Comparison of ENCODE assay signal across 2 cellular contexts in the genomic region with DNA sequence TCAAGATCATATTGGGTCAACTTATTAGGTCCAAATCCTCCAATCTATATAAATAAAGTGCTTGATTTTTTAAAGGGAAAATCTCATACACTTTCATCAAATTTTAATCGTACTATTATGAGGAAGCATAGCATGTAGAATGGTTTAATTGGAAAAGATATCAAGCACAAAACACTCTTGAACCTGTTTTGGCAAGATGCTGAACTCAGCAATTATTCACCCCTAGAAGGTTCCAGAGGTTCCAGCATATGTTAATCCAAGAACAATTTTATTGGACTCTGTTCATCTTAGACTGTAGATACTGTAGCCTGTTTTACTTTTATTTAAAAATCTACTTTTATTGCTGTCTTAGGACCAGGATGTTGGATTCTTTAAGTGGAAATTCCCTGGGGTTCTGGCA.
TF ChIP-seq lines count a peak whose summit lies in the region.

No MANE protein-coding gene starts in this region.

TF ChIP-seq in HCT116, 20 proteins besides CTCF, POLR2A, EP300 and RAD21 (continued from another document):
- TF ChIP-seq ZBTB33 (IDR thresholded peaks at IDR 0.05; ENCODE audit: extremely low read depth, insufficient replicate concordance, low read length), result no peak
- no peak for TF ChIP-seq SP1 (IDR thresholded peaks at IDR 0.05; ENCODE audit: low read depth)
- no peak for TF ChIP-seq TCF7L2 (IDR thresholded peaks at IDR 0.05; ENCODE audit: borderline replicate concordance, extremely low read depth, insufficient read depth, insufficient read length)

TF ChIP-seq in K562, 482 proteins besides CTCF, POLR2A, EP300 and RAD21 (continued from another document):
- no peak for TF ChIP-seq E2F8 (IDR thresholded peaks at IDR 0.05; ENCODE audit: low read depth, partially characterized antibody)
- no peak for TF ChIP-seq GATA2 (CRISPR knock-in tag; IDR thresholded peaks at IDR 0.05)
- TF ChIP-seq MAFK (IDR thresholded peaks at IDR 0.05; ENCODE audit: low read length), result peak; percentile 52; the same call in 1 of the 2 replicates
- TF ChIP-seq, protein P1, sequence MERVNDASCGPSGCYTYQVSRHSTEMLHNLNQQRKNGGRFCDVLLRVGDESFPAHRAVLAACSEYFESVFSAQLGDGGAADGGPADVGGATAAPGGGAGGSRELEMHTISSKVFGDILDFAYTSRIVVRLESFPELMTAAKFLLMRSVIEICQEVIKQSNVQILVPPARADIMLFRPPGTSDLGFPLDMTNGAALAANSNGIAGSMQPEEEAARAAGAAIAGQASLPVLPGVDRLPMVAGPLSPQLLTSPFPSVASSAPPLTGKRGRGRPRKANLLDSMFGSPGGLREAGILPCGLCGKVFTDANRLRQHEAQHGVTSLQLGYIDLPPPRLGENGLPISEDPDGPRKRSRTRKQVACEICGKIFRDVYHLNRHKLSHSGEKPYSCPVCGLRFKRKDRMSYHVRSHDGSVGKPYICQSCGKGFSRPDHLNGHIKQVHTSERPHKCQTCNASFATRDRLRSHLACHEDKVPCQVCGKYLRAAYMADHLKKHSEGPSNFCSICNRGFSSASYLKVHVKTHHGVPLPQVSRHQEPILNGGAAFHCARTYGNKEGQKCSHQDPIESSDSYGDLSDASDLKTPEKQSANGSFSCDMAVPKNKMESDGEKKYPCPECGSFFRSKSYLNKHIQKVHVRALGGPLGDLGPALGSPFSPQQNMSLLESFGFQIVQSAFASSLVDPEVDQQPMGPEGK (CRISPR knock-in tag; IDR thresholded peaks at IDR 0.05; ENCODE audit: borderline replicate concordance), result no peak
- TF ChIP-seq, protein P2, sequence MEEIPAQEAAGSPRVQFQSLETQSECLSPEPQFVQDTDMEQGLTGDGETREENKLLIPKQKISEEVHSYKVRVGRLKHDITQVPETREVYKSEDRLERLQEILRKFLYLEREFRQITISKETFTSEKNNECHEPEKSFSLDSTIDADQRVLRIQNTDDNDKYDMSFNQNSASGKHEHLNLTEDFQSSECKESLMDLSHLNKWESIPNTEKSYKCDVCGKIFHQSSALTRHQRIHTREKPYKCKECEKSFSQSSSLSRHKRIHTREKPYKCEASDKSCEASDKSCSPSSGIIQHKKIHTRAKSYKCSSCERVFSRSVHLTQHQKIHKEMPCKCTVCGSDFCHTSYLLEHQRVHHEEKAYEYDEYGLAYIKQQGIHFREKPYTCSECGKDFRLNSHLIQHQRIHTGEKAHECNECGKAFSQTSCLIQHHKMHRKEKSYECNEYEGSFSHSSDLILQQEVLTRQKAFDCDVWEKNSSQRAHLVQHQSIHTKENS (CRISPR knock-in tag; IDR thresholded peaks at IDR 0.05), result no peak
- TF ChIP-seq ZNF445 (CRISPR knock-in tag; IDR thresholded peaks at IDR 0.05; ENCODE audit: low read depth), result no peak
- no peak for TF ChIP-seq NFIX (CRISPR knock-in tag; IDR thresholded peaks at IDR 0.05; ENCODE audit: low read depth)
- no peak for TF ChIP-seq ZSCAN29 (IDR thresholded peaks at IDR 0.05)
- no peak for TF ChIP-seq PCBP2 (IDR thresholded peaks at IDR 0.05; ENCODE audit: low read depth, low read length, poor library complexity, severe bottlenecking)
- TF ChIP-seq ARID2 (IDR thresholded peaks at IDR 0.05), result no peak
- no peak for TF ChIP-seq HSF4 (CRISPR knock-in tag; IDR thresholded peaks at IDR 0.05; ENCODE audit: borderline replicate concordance)
- no peak for TF ChIP-seq AFF4 (CRISPR knock-in tag; IDR thresholded peaks at IDR 0.05)
- no peak for TF ChIP-seq TRIM24 (IDR thresholded peaks at IDR 0.05)
- TF ChIP-seq, protein P3, sequence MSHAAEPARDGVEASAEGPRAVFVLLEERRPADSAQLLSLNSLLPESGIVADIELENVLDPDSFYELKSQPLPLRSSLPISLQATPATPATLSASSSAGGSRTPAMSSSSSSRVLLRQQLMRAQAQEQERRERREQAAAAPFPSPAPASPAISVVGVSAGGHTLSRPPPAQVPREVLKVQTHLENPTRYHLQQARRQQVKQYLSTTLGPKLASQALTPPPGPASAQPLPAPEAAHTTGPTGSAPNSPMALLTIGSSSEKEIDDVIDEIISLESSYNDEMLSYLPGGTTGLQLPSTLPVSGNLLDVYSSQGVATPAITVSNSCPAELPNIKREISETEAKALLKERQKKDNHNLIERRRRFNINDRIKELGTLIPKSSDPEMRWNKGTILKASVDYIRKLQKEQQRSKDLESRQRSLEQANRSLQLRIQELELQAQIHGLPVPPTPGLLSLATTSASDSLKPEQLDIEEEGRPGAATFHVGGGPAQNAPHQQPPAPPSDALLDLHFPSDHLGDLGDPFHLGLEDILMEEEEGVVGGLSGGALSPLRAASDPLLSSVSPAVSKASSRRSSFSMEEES (CRISPR knock-in tag; IDR thresholded peaks at IDR 0.05), result no peak
- no peak for TF ChIP-seq ILK (tag; IDR thresholded peaks at IDR 0.05; ENCODE audit: borderline replicate concordance, low read depth)
- peak; percentile 31 for TF ChIP-seq MAFG (tag; conservative IDR thresholded peaks at IDR 0.05)
- TF ChIP-seq HDAC2 (IDR thresholded peaks at IDR 0.05), result no peak
- TF ChIP-seq ZNF316 (IDR thresholded peaks at IDR 0.05), result peak; percentile 63
- TF ChIP-seq MAFF (IDR thresholded peaks at IDR 0.05; ENCODE audit: low read length), result peak; percentile 43
- no peak for TF ChIP-seq KDM5B (IDR thresholded peaks at IDR 0.05; ENCODE audit: insufficient replicate concordance, low read depth, low read length)
- TF ChIP-seq SRF (CRISPR knock-in tag; IDR thresholded peaks at IDR 0.05), result no peak
- TF ChIP-seq ZBTB8A (IDR thresholded peaks at IDR 0.05; ENCODE audit: partially characterized antibody), result no peak
